In the genomic region with DNA sequence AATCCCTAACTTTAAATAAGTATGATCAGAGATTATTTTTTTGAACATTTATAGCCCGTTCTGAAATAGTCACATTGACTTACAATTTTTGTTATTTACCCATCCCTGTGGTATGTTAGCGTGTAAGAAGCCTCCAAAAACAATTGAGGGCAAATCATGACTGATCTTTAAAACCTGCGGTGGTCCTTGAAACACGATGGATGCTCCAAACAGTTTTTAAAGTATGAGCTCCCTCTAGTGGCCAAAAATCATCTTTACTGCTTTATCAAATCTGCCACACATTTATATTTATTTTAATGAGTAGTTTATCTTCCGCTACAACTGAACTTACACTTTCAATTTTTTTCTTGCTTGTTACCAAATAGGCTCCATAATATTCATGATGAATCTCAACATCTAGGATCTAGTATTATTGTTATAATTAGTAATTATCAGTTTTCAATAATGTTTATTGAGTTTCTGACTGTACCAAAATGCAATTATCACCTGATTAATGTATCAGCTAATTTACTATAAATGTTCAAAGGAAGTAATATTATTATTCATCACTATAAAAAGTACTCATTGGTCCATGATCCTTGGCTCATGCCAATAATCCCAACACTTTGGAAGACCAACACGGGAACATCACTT, we compare ENCODE assay signal across 8 cellular contexts. TPM values are rescaled to one million over a fixed set of nuclear protein-coding genes. Genes with fewer than 3 reads are reported as not detected.
A peak's percentile ranks its signal among the peaks of the same experiment; 100 is the strongest.
DNase-seq lines count a peak whose midpoint lies in the region; ATAC-seq, FAIRE-seq and TF ChIP-seq lines count a peak whose summit lies in the region.

No MANE protein-coding gene starts in this region.

- no peaks in the 10 kb centered on the region for H3K9me3 ChIP-seq in mammary epithelial cell (replicated peaks; ENCODE audit: insufficient read depth, low read length)
- no peaks in the 10 kb centered on the region for H3K9me3 ChIP-seq in right lobe of liver

- H3K27ac ChIP-seq in mammary epithelial cell (ENCODE audit: insufficient read depth, low read depth, low read length) (no peak overlapping the region), right lobe of liver (no peak overlapping the region)

- peak overlapping the region; percentile 5 for H3K4me2 ChIP-seq in mammary epithelial cell (ENCODE audit: insufficient read depth, low read depth, low read length)

- H3K27me3 ChIP-seq in mammary epithelial cell (ENCODE audit: insufficient read depth, low read length), result no peaks in the 10 kb centered on the region
- no peaks in the 10 kb centered on the region for H3K27me3 ChIP-seq in right lobe of liver

- no peak overlapping the region for H2AFZ ChIP-seq in mammary epithelial cell (ENCODE audit: low read depth, low read length)

- intact Hi-C loops in mammary epithelial cell (cut with micrococcal nuclease) (loop anchor here (1.0 to 5.0 kb wide), 4 partner anchors 315 to 1727 kb away; no protein-coding TSS in a partner anchor), right lobe of liver (cut with DNase I) (no loop called here)

- no peak for TF ChIP-seq POLR2A in right lobe of liver (IDR thresholded peaks at IDR 0.05)

- CTCF ChIA-PET in mammary epithelial cell (lab: Charles Lee; ENCODE audit: low non-redundant PET), result interaction anchor here (0.6 kb wide), 1 partner anchor 200 kb away, joined by 3 read pairs; no protein-coding TSS in a partner anchor

- dilution Hi-C loops in mammary epithelial cell (cut with HindIII; ENCODE audit: low sequenced_read_pairs), result loop anchor here (25.0 kb wide), 1 partner anchor 1122 kb away; no protein-coding TSS in a partner anchor

- FAIRE-seq in HTR-8/SVneo (lab: Jason Lieb, UNC), result no peak

- in situ Hi-C loops in mammary epithelial cell (cut with MboI; ENCODE audit: low sequenced_read_pairs in 2 of 2), result loop anchor here in 1 of 2 donors (25.0 kb wide), 1 partner anchor 1572 kb away; a partner anchor contains a TSS

- H3K9ac ChIP-seq in mammary epithelial cell (ENCODE audit: insufficient read depth, low read length), result no peak overlapping the region

- ATAC-seq in GM18511 (IDR thresholded peaks at IDR 0.05; ENCODE audit: unreplicated experiment) (peak; percentile 81), right lobe of liver (peak; percentile 40 to 63 (median 58)), GM18861 (IDR thresholded peaks at IDR 0.05; ENCODE audit: unreplicated experiment) (no peak)

- TF ChIP-seq CTCF in AG09309 (IDR thresholded peaks at IDR 0.05; ENCODE audit: control insufficient read depth, insufficient read depth, low read depth, low read length, missing control alignments), result peak; percentile 51
- peak; percentile 58 to 64 for TF ChIP-seq CTCF in mammary epithelial cell (conservative IDR thresholded peaks at IDR 0.05 in 1 of 2, IDR thresholded peaks at IDR 0.05 in 1 of 2; ENCODE audit: extremely low read depth in 1 of 2, insufficient read depth in 1 of 2, low read depth in 1 of 2, low read length in 2 of 2)
- TF ChIP-seq CTCF in right lobe of liver (IDR thresholded peaks at IDR 0.05), result peak; percentile 59 to 75 (median 74)

- no peaks in the 10 kb centered on the region for H4K20me1 ChIP-seq in mammary epithelial cell (ENCODE audit: insufficient read depth, low read length)

- H3K4me1 ChIP-seq in mammary epithelial cell (ENCODE audit: insufficient read depth, low read length) (no peaks in the 10 kb centered on the region), right lobe of liver (peaks cover 0 to 5% (median 0%) of the 10 kb centered on the region in 4 donors)

- no peaks in the 10 kb centered on the region for H3K79me2 ChIP-seq in mammary epithelial cell (ENCODE audit: insufficient read depth, low read length)

- H3K36me3 ChIP-seq in mammary epithelial cell (ENCODE audit: insufficient read depth, low read length), result no peaks in the 10 kb centered on the region
- no peaks in the 10 kb centered on the region for H3K36me3 ChIP-seq in right lobe of liver

- BruUV-seq in mammary epithelial cell (replicated peaks; lab: Mats Ljungman, UMichigan), result no TSS peak

- no peak overlapping the region for H3K4me3 ChIP-seq in AG09309 (ENCODE audit: control insufficient read depth, low read depth, low read length)
- no peak overlapping the region for H3K4me3 ChIP-seq in mammary epithelial cell (replicated peaks in 1 of 3; ENCODE audit: insufficient read depth in 1 of 3, low read depth in 2 of 3, low read length in 3 of 3)
- H3K4me3 ChIP-seq in right lobe of liver, result no peak overlapping the region

- WGBS in mammary epithelial cell (ENCODE audit: low coverage, missing lambda C conversion rate), result 15% methylated on average over 6 of the region's 6 CpGs
- 16% methylated on average over 6 of the region's 6 CpGs for WGBS in right lobe of liver (ENCODE audit: insufficient coverage, low coverage, low lambda C conversion rate, missing lambda C conversion rate)

- peak; percentile 70 for DNase-seq in AG09309 (ENCODE audit: low read depth)
- DNase-seq in HTR-8/SVneo (ENCODE audit: insufficient read length, low spot score), result peak; percentile 63
- peak; percentile 88 for DNase-seq in NCI-H82 (lab: John Stamatoyannopoulos, UW)
- peak; percentile 11 for DNase-seq in mammary epithelial cell
- no peak for DNase-seq in right lobe of liver
- DNase-seq in UCSD-AML1 (lab: John Stamatoyannopoulos, UW; ENCODE audit: unreplicated experiment), result no peak

RNA-seq across cellular contexts. Expression of a gene that starts 52.2 kb away (rescaled TPM):
- total RNA-seq in mammary epithelial cell (100 to 1,000 TPM in 1 of 2 donors, 10 to 100 TPM in 1; 65.4 to 171 TPM), right lobe of liver (10 to 100 TPM in 5 of 6 experiments, 1 to 10 TPM in 1; 5.2 to 29.9 (median 16.8) TPM)
- 16.0 TPM for polyA plus RNA-seq in mammary epithelial cell
- polyA minus RNA-seq in mammary epithelial cell, result 17.5 TPM

Comparison
In these comparisons a context has a peak if more than half of its experiments do, and no peak if none do; other contexts are left out.
1. DNase-seq: peak in AG09309 (single experiment), HTR-8/SVneo (single experiment), NCI-H82 (single experiment) and mammary epithelial cell (single experiment); none in right lobe of liver (0 of 3) and UCSD-AML1 (single experiment).
2. Peak in every context shown above with its lines, with median percentiles within 50 percentile points of each other: CTCF ChIP-seq.